In genomic region chr9:130029591-130029990, GRCh38 we compare ENCODE assay signal across 13 cellular contexts. TPM values are rescaled to one million over a fixed set of nuclear protein-coding genes. Genes with fewer than 3 reads are reported as not detected.
A peak's percentile ranks its signal among the peaks of the same experiment; 100 is the strongest.
DNase-seq lines count a peak whose midpoint lies in the region; ATAC-seq, FAIRE-seq and TF ChIP-seq lines count a peak whose summit lies in the region.
"Had no signal": no experiment of that assay in that cellular context is flagged by ENCODE, and none has a peak within 500 bp of the region (broad histone marks: within the 10 kb centered on the region; RNA-seq: fewer than 3 reads in every experiment).

No MANE protein-coding gene starts in this region.

- no peak for TF ChIP-seq CTCF in GM06990 (IDR thresholded peaks at IDR 0.05; ENCODE audit: insufficient read depth, low read length, poor library complexity, severe bottlenecking)
- TF ChIP-seq CTCF in sigmoid colon (IDR thresholded peaks at IDR 0.05), result no peak
- TF ChIP-seq CTCF in kidney (IDR thresholded peaks at IDR 0.05; ENCODE audit: borderline replicate concordance, extremely low read depth, insufficient read depth), result no peak

- H3K36me3 ChIP-seq in GM06990 (ENCODE audit: control insufficient read depth, insufficient read depth, low read length) (peaks cover 3% of the 10 kb centered on the region; the same call in 1 of the 2 replicates), sigmoid colon (no peaks in the 10 kb centered on the region), kidney (ENCODE audit: control insufficient read depth in 1 of 2, insufficient read depth in 2 of 2, low read length in 2 of 2) (no peaks in the 10 kb centered on the region)
- H3K36me3 ChIP-seq: WERI-Rb-1 had no signal

- peak; percentile 3 for ATAC-seq in HG03135 (IDR thresholded peaks at IDR 0.05; ENCODE audit: unreplicated experiment)
- no peak for ATAC-seq in central memory CD8-positive, alpha-beta T cell (replicated peaks; ENCODE audit: extremely low read depth, poor library complexity, severe bottlenecking)
- no peak for ATAC-seq in GM21526 (IDR thresholded peaks at IDR 0.05; ENCODE audit: low FRiP score, unreplicated experiment)
- ATAC-seq: left cardiac atrium had no signal

- intact Hi-C loops in sigmoid colon (cut with DNase I), result no loop called here
- intact Hi-C loops in kidney (cut with DNase I), result no loop called here

- DNase-seq in GM06990 (ENCODE audit: extremely low read depth, insufficient read length) (no peak), sigmoid colon (no peak), kidney (no peak), OCI-M1 (lab: John Stamatoyannopoulos, UW) (no peak)
- no peak for DNase-seq in central memory CD8-positive, alpha-beta T cell (ENCODE audit: low spot score in 2 of 2)
- DNase-seq: activated gamma-delta T cell treated with Interleukin-2 at 50 U/mL for 16 hours, HFFc6, left cardiac atrium, MV-4-11, WERI-Rb-1 had no signal

- H3K4me3 Mint-ChIP-seq in central memory CD8-positive, alpha-beta T cell, result peak overlapping the region; percentile 63
- H3K4me3 Mint-ChIP-seq: HFFc6, nephron had no signal

- H3K9me3 ChIP-seq in sigmoid colon, result no peaks in the 10 kb centered on the region
- H3K9me3 ChIP-seq in kidney (ENCODE audit: control insufficient read depth in 1 of 2, low read length in 2 of 2), result no peaks in the 10 kb centered on the region

- FAIRE-seq in kidney (lab: Jason Lieb, UNC), result no peak

- TF ChIP-seq POLR2A in sigmoid colon (IDR thresholded peaks at IDR 0.05), result no peak

- H3K27me3 Mint-ChIP-seq in central memory CD8-positive, alpha-beta T cell, result no peaks in the 10 kb centered on the region

- peak overlapping the region; percentile 76 to 99 (median 92) for H3K27ac ChIP-seq in sigmoid colon
- H3K27ac ChIP-seq in kidney (ENCODE audit: low read depth in 2 of 2, low read length in 2 of 2), result no peak overlapping the region
- H3K27ac ChIP-seq: WERI-Rb-1 had no signal

- H3K27me3 ChIP-seq in GM06990 (replicated peaks; ENCODE audit: control insufficient read depth, insufficient read depth, low read length) (no peaks in the 10 kb centered on the region), sigmoid colon (no peaks in the 10 kb centered on the region)

- H3K9ac ChIP-seq in kidney (ENCODE audit: low read length in 2 of 2), result no peak overlapping the region

- no peak for TF ChIP-seq EP300 in sigmoid colon (IDR thresholded peaks at IDR 0.05)

- H3K4me3 ChIP-seq in GM06990 (replicated peaks; ENCODE audit: low read depth, low read length) (peak overlapping the region; percentile 47), sigmoid colon (no peak overlapping the region), kidney (ENCODE audit: low read length in 2 of 2) (no peak overlapping the region)

- H3K27ac Mint-ChIP-seq in central memory CD8-positive, alpha-beta T cell (ENCODE audit: low read depth), result peak overlapping the region; percentile 99
- H3K27ac Mint-ChIP-seq: HFFc6, nephron had no signal

- WGBS in sigmoid colon, 2 donors, result 81 to 89% methylated on average over 7 of the region's 7 CpGs

- H3K4me1 ChIP-seq in sigmoid colon (peaks cover 0 to 92% (median 85%) of the 10 kb centered on the region in 4 donors), kidney (ENCODE audit: control insufficient read depth in 1 of 2, insufficient read depth in 1 of 2, low read depth in 1 of 2, low read length in 2 of 2) (no peaks in the 10 kb centered on the region)

- no peaks in the 10 kb centered on the region for H3K9me3 Mint-ChIP-seq in central memory CD8-positive, alpha-beta T cell
- H3K9me3 Mint-ChIP-seq: HFFc6, nephron had no signal

- peaks cover 87% of the 10 kb centered on the region for H3K4me1 Mint-ChIP-seq in central memory CD8-positive, alpha-beta T cell

- H3K36me3 Mint-ChIP-seq in central memory CD8-positive, alpha-beta T cell (ENCODE audit: insufficient read depth), result peaks cover 50% of the 10 kb centered on the region

RNA-seq across cellular contexts. Expression of gene FNBP1, which starts 13.4 kb away (rescaled TPM):
- total RNA-seq in sigmoid colon (100 to 1,000 TPM in 3 of 4 donors, 10 to 100 TPM in 1; 92.8 to 172 (median 104) TPM), kidney (51.7 TPM)
- polyA plus RNA-seq in sigmoid colon (10 to 100 TPM; 12.5 to 39.0 (median 13.2) TPM), kidney (ENCODE audit: insufficient read depth, low read depth, low replicate concordance) (9.7 TPM)

RNA-seq across cellular contexts. Expression of gene GPR107, which starts 24.1 kb away (rescaled TPM):
- total RNA-seq in sigmoid colon, result 10 to 100 TPM; 18.9 to 27.7 (median 21.6) TPM
- polyA plus RNA-seq in sigmoid colon, result 10 to 100 TPM in 1 of 3 donors, 1 to 10 TPM in 2; 3.6 to 34.1 (median 3.7) TPM
- total RNA-seq in kidney, result 45.6 TPM
- polyA plus RNA-seq in kidney (ENCODE audit: insufficient read depth, low read depth, low replicate concordance), result 18.0 TPM

Comparison
In these comparisons a context has a peak if more than half of its experiments do, and no peak if none do; other contexts are left out.
1. H3K27ac ChIP-seq: peak in sigmoid colon (4 of 4); none in kidney (0 of 2).